In the genomic region with DNA sequence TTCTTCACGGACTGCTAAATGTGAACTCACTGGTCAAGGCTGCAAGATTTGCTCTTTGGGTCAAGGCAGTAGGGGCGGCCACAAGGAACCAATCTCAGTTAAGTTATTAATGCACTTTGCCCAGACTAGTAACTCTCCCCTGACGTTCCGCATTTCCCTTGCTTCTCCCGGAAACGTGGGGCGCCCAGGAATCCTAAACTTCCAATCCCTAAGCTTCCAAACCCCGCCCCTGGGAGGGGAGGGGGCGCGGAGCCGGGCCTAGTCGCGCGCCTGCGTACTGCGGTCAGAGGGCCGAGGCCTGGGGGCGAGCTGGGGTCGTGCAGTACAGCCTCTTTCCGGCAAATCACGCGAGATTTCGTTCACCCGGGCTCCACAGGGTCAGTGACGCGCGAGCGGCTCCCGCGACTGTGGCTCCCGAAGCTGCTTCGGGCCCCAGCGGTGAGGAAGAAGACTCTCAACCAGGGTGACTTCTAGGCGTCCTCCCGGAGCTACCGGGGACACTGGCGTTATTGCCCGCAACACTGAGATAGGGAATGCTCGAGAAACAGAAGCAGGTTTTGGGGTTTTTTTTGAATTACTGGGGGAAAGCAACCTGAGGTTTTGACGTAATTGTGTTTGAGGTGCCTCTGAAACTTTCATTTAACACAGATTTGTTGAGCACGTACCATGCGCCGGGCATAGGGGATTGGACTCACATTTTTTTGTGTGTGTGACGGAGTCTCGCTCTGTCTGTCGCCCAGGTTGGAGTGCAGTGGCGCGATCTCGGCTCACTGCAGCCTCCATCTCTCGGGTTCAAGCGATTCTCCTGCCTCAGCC, we compare ENCODE assay signal across 1 cellular context.
TF ChIP-seq lines count a peak whose summit lies in the region.

TSS of gene PTGR2 (plus strand) at position 265 of the 816 bp plus-strand sequence. CDS start 7,032 bp downstream, outside the sequence.

TF ChIP-seq in K562, 482 proteins besides CTCF, POLR2A, EP300 and RAD21 (continued from another document and continues in another):
- TF ChIP-seq NR0B1 (IDR thresholded peaks at IDR 0.05; ENCODE audit: partially characterized antibody) = no peak
- TF ChIP-seq, protein P1, sequence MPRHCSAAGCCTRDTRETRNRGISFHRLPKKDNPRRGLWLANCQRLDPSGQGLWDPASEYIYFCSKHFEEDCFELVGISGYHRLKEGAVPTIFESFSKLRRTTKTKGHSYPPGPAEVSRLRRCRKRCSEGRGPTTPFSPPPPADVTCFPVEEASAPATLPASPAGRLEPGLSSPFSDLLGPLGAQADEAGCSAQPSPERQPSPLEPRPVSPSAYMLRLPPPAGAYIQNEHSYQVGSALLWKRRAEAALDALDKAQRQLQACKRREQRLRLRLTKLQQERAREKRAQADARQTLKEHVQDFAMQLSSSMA (CRISPR knock-in tag; IDR thresholded peaks at IDR 0.05) = no peak
- TF ChIP-seq, protein P2, sequence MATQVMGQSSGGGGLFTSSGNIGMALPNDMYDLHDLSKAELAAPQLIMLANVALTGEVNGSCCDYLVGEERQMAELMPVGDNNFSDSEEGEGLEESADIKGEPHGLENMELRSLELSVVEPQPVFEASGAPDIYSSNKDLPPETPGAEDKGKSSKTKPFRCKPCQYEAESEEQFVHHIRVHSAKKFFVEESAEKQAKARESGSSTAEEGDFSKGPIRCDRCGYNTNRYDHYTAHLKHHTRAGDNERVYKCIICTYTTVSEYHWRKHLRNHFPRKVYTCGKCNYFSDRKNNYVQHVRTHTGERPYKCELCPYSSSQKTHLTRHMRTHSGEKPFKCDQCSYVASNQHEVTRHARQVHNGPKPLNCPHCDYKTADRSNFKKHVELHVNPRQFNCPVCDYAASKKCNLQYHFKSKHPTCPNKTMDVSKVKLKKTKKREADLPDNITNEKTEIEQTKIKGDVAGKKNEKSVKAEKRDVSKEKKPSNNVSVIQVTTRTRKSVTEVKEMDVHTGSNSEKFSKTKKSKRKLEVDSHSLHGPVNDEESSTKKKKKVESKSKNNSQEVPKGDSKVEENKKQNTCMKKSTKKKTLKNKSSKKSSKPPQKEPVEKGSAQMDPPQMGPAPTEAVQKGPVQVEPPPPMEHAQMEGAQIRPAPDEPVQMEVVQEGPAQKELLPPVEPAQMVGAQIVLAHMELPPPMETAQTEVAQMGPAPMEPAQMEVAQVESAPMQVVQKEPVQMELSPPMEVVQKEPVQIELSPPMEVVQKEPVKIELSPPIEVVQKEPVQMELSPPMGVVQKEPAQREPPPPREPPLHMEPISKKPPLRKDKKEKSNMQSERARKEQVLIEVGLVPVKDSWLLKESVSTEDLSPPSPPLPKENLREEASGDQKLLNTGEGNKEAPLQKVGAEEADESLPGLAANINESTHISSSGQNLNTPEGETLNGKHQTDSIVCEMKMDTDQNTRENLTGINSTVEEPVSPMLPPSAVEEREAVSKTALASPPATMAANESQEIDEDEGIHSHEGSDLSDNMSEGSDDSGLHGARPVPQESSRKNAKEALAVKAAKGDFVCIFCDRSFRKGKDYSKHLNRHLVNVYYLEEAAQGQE (CRISPR knock-in tag; IDR thresholded peaks at IDR 0.05; ENCODE audit: low read depth) = no peak
- TF ChIP-seq, protein P3, sequence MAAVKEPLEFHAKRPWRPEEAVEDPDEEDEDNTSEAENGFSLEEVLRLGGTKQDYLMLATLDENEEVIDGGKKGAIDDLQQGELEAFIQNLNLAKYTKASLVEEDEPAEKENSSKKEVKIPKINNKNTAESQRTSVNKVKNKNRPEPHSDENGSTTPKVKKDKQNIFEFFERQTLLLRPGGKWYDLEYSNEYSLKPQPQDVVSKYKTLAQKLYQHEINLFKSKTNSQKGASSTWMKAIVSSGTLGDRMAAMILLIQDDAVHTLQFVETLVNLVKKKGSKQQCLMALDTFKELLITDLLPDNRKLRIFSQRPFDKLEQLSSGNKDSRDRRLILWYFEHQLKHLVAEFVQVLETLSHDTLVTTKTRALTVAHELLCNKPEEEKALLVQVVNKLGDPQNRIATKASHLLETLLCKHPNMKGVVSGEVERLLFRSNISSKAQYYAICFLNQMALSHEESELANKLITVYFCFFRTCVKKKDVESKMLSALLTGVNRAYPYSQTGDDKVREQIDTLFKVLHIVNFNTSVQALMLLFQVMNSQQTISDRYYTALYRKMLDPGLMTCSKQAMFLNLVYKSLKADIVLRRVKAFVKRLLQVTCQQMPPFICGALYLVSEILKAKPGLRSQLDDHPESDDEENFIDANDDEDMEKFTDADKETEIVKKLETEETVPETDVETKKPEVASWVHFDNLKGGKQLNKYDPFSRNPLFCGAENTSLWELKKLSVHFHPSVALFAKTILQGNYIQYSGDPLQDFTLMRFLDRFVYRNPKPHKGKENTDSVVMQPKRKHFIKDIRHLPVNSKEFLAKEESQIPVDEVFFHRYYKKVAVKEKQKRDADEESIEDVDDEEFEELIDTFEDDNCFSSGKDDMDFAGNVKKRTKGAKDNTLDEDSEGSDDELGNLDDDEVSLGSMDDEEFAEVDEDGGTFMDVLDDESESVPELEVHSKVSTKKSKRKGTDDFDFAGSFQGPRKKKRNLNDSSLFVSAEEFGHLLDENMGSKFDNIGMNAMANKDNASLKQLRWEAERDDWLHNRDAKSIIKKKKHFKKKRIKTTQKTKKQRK (IDR thresholded peaks at IDR 0.05; ENCODE audit: borderline replicate concordance, low read depth, low read length) = no peak
- TF ChIP-seq, protein P4, sequence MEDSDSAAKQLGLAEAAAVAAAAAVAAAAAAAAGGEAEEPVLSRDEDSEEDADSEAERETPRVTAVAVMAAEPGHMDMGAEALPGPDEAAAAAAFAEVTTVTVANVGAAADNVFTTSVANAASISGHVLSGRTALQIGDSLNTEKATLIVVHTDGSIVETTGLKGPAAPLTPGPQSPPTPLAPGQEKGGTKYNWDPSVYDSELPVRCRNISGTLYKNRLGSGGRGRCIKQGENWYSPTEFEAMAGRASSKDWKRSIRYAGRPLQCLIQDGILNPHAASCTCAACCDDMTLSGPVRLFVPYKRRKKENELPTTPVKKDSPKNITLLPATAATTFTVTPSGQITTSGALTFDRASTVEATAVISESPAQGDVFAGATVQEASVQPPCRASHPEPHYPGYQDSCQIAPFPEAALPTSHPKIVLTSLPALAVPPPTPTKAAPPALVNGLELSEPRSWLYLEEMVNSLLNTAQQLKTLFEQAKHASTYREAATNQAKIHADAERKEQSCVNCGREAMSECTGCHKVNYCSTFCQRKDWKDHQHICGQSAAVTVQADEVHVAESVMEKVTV (CRISPR knock-in tag; IDR thresholded peaks at IDR 0.05) = no peak
- no peak for TF ChIP-seq NFE2L1 (tag; IDR thresholded peaks at IDR 0.05; ENCODE audit: borderline replicate concordance, low read depth)
- no peak for TF ChIP-seq HLTF (IDR thresholded peaks at IDR 0.05)
- TF ChIP-seq ZBTB34 (CRISPR knock-in tag; IDR thresholded peaks at IDR 0.05) = no peak
- TF ChIP-seq, protein P5, sequence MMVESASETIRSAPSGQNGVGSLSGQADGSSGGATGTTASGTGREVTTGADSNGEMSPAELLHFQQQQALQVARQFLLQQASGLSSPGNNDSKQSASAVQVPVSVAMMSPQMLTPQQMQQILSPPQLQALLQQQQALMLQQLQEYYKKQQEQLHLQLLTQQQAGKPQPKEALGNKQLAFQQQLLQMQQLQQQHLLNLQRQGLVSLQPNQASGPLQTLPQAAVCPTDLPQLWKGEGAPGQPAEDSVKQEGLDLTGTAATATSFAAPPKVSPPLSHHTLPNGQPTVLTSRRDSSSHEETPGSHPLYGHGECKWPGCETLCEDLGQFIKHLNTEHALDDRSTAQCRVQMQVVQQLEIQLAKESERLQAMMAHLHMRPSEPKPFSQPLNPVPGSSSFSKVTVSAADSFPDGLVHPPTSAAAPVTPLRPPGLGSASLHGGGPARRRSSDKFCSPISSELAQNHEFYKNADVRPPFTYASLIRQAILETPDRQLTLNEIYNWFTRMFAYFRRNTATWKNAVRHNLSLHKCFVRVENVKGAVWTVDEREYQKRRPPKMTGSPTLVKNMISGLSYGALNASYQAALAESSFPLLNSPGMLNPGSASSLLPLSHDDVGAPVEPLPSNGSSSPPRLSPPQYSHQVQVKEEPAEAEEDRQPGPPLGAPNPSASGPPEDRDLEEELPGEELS (CRISPR knock-in tag; IDR thresholded peaks at IDR 0.05; ENCODE audit: borderline replicate concordance) = 0 out of 2 replicates have a peak, but pooled peaks have one; percentile 56
- TF ChIP-seq, protein P6, sequence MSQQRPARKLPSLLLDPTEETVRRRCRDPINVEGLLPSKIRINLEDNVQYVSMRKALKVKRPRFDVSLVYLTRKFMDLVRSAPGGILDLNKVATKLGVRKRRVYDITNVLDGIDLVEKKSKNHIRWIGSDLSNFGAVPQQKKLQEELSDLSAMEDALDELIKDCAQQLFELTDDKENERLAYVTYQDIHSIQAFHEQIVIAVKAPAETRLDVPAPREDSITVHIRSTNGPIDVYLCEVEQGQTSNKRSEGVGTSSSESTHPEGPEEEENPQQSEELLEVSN (IDR thresholded peaks at IDR 0.05; ENCODE audit: borderline replicate concordance in 1 of 2, extremely low read depth in 1 of 2, insufficient read depth in 1 of 2, insufficient read length in 1 of 2, low read depth in 1 of 2, low read length in 1 of 2, poor library complexity in 1 of 2, severe bottlenecking in 1 of 2) = peak in 1 of 2 experiments; percentile 59
- TF ChIP-seq ZKSCAN3 (CRISPR knock-in tag; IDR thresholded peaks at IDR 0.05) = no peak
- TF ChIP-seq ZNF639 (CRISPR knock-in tag; conservative IDR thresholded peaks at IDR 0.05 in 1 of 2, IDR thresholded peaks at IDR 0.05 in 1 of 2) = no peak
- TF ChIP-seq EWSR1 (IDR thresholded peaks at IDR 0.05; ENCODE audit: borderline replicate concordance, low read depth, partially characterized antibody) = no peak
- TF ChIP-seq, protein P7, sequence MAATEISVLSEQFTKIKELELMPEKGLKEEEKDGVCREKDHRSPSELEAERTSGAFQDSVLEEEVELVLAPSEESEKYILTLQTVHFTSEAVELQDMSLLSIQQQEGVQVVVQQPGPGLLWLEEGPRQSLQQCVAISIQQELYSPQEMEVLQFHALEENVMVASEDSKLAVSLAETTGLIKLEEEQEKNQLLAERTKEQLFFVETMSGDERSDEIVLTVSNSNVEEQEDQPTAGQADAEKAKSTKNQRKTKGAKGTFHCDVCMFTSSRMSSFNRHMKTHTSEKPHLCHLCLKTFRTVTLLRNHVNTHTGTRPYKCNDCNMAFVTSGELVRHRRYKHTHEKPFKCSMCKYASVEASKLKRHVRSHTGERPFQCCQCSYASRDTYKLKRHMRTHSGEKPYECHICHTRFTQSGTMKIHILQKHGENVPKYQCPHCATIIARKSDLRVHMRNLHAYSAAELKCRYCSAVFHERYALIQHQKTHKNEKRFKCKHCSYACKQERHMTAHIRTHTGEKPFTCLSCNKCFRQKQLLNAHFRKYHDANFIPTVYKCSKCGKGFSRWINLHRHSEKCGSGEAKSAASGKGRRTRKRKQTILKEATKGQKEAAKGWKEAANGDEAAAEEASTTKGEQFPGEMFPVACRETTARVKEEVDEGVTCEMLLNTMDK (IDR thresholded peaks at IDR 0.05; ENCODE audit: borderline replicate concordance, insufficient read depth, low read depth, low read length, poor library complexity, severe bottlenecking) = no peak
- no peak for TF ChIP-seq BCL6 (CRISPR knock-in tag; IDR thresholded peaks at IDR 0.05)
- TF ChIP-seq BACH1 (tag; IDR thresholded peaks at IDR 0.05) = no peak
- TF ChIP-seq ZNF12 (CRISPR knock-in tag; IDR thresholded peaks at IDR 0.05) = no peak
- no peak for TF ChIP-seq TFAM (CRISPR knock-in tag; conservative IDR thresholded peaks at IDR 0.05)
- TF ChIP-seq NFIC (IDR thresholded peaks at IDR 0.05) = no peak
- peak; percentile 82 for TF ChIP-seq VEZF1 (CRISPR knock-in tag; IDR thresholded peaks at IDR 0.05)
- no peak for TF ChIP-seq KLF13 (tag; IDR thresholded peaks at IDR 0.05; ENCODE audit: borderline replicate concordance, low read depth)
- TF ChIP-seq SLC30A9 (CRISPR knock-in tag; IDR thresholded peaks at IDR 0.05) = no peak
- TF ChIP-seq DPF2 (IDR thresholded peaks at IDR 0.05) = no peak
- TF ChIP-seq ELF2 (CRISPR knock-in tag; IDR thresholded peaks at IDR 0.05) = 0 out of 2 replicates have a peak, but pooled peaks have one; percentile 24
